1 cellular context compared by ENCODE assay signal in genomic region chr3:112117826-112118571, GRCh38.
TF ChIP-seq lines count a peak whose summit lies in the region.

No MANE protein-coding gene starts in this region.

TF ChIP-seq in HEK293T, 16 proteins besides CTCF, POLR2A, EP300 and RAD21 (continued from another document):
- TF ChIP-seq CTBP1 (IDR thresholded peaks at IDR 0.05; ENCODE audit: borderline replicate concordance) = no peak
- no peak for TF ChIP-seq ELF4 (IDR thresholded peaks at IDR 0.05)
- no peak for TF ChIP-seq FOXA1 (IDR thresholded peaks at IDR 0.05)
- no peak for TF ChIP-seq L3MBTL2 (conservative IDR thresholded peaks at IDR 0.05)
- no peak for TF ChIP-seq NFRKB (IDR thresholded peaks at IDR 0.05)
- TF ChIP-seq FOXM1 (IDR thresholded peaks at IDR 0.05; ENCODE audit: borderline replicate concordance) = no peak
- no peak for TF ChIP-seq HDGF (IDR thresholded peaks at IDR 0.05; ENCODE audit: borderline replicate concordance)
- TF ChIP-seq SP1 (IDR thresholded peaks at IDR 0.05) = no peak
TF ChIP-seq in HEK293T: peak in this region for 0.
